Comparison of ENCODE assay signal across 8 cellular contexts in genomic region chrX:103376979-103377324, GRCh38. TPM values are rescaled to one million over a fixed set of nuclear protein-coding genes. Genes with fewer than 3 reads are reported as not detected.
DNase-seq lines count a peak whose midpoint lies in the region; ATAC-seq, FAIRE-seq and TF ChIP-seq lines count a peak whose summit lies in the region.

No MANE protein-coding gene starts in this region.

- FAIRE-seq in H54 (lab: Jason Lieb, UNC), result no peak

- no peak for DNase-seq in GM12864 (ENCODE audit: low read depth)
- peak; percentile 52 for DNase-seq in NCI-H2227 treated with DMSO at 0.1 percent for 48 hours (lab: John Stamatoyannopoulos, UW)
- DNase-seq in cardiac fibroblast (ENCODE audit: low read depth in 2 of 2), result peak in 1 of 2 donors; percentile 58
- no peak for DNase-seq in left lobe of liver (ENCODE audit: low spot score)
- DNase-seq in NK-92 (lab: John Stamatoyannopoulos, UW; ENCODE audit: unreplicated experiment), result no peak
- DNase-seq in H54 (ENCODE audit: insufficient read length, low spot score), result no peak

- peak overlapping the region; percentile 15 for H3K27ac ChIP-seq in thymus (ENCODE audit: low read depth)

- no peaks in the 10 kb centered on the region for H3K36me3 ChIP-seq in thymus (ENCODE audit: control insufficient read depth, insufficient read depth)

- WGBS in thymus, result under 1% methylated on average over 18 of the region's 19 CpGs

- no peaks in the 10 kb centered on the region for H3K27me3 ChIP-seq in thymus (ENCODE audit: control insufficient read depth, insufficient read depth)

- H3K4me1 ChIP-seq in thymus (ENCODE audit: control insufficient read depth, insufficient read depth, low read length), result peaks cover 5% of the 10 kb centered on the region

- ATAC-seq in left lobe of liver, result peak; percentile 60
- ATAC-seq in GM21737 (IDR thresholded peaks at IDR 0.05; ENCODE audit: unreplicated experiment), result no peak

- no peak for TF ChIP-seq POLR2A in H54 (IDR thresholded peaks at IDR 0.05; ENCODE audit: low read depth, low read length)

- TF ChIP-seq CTCF in GM12864 (IDR thresholded peaks at IDR 0.05; ENCODE audit: low read depth, low read length, missing control alignments) (no peak), cardiac fibroblast (IDR thresholded peaks at IDR 0.05; ENCODE audit: low read depth, low read length) (no peak)

- no peaks in the 10 kb centered on the region for H3K9me3 ChIP-seq in thymus (ENCODE audit: control insufficient read depth)

- H3K4me3 ChIP-seq in GM12864 (ENCODE audit: low read depth, low read length) (peak overlapping the region; percentile 30), cardiac fibroblast (replicated peaks in 1 of 2; ENCODE audit: low read depth in 2 of 2, low read length in 2 of 2) (peak overlapping the region; percentile 74 to 81), thymus (ENCODE audit: low read length) (peak overlapping the region; percentile 66)

RNA-seq across cellular contexts. Expression of gene BEX3, which starts 0.6 kb away (rescaled TPM):
- 23.7 TPM for total RNA-seq in left lobe of liver
- 218 TPM for polyA plus RNA-seq in thymus

RNA-seq across cellular contexts. Expression of gene TCEAL9, which starts 20.6 kb away (rescaled TPM):
- total RNA-seq in left lobe of liver, result 4.0 TPM
- polyA plus RNA-seq in thymus, result 192 TPM

RNA-seq across cellular contexts. Expression of gene TCEAL7, which starts 46.9 kb away (rescaled TPM):
- total RNA-seq in left lobe of liver, result 0.28 TPM
- 18.6 TPM for polyA plus RNA-seq in thymus
